14 cellular contexts compared by ENCODE assay signal in the genomic region with DNA sequence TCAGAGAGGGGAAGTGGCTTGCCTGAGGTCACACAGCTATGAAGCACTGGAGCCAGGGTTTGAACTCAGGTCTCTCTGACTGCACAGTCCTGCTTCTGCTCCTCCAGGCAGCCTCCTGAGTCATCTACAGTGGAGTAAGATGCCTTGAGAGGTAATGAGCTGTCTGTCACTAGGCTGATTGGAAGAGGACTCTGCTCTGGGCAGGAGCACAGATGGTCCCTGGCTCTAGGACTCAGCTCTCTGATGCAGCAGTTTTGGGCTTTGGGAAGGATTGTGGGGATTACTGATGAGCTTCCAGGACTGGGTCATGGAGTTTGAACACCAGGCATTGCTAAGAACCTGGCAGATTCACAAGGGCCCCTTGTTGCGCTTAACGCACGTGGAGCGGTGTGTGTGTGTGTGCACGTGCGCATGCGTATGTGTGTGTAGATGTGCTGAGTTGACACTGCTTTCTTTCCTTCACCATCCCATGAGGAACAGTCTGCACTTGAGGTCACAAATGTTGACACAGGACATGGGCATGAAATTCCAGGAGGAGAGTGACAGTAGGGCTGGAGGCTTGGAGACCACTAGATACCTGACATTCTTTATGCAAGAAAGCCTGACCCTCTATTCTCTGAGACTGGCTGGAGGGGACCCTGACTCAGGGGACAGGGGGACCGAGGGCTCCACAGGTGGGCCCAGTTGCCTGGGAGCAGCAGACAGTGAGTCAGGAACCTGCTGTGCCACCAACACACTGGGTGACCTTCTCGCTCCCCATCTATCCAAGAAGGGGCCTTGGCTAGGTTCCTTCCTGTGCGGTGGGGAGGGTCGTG.
DNase-seq lines count a peak whose midpoint lies in the region; ATAC-seq, FAIRE-seq and TF ChIP-seq lines count a peak whose summit lies in the region.
"Had no signal": no experiment of that assay in that cellular context is flagged by ENCODE, and none has a peak within 500 bp of the region (broad histone marks: within the 10 kb centered on the region; RNA-seq: fewer than 3 reads in every experiment).

No MANE protein-coding gene starts in this region.

- no peaks in the 10 kb centered on the region; a peak in 1 of 5 replicates for H3K4me1 ChIP-seq in K562 (replicated peaks in 1 of 2; ENCODE audit: control insufficient read depth in 2 of 2, insufficient read depth in 2 of 2, low read length in 2 of 2)
- no peaks in the 10 kb centered on the region for H3K4me1 ChIP-seq in thyroid gland

- H3K27ac Mint-ChIP-seq in activated T-cell treated with anti-CD3 and anti-CD28 coated beads, Interleukin-2, amount 50 U/mL, for 72 hours, result no peak overlapping the region
- H3K27ac Mint-ChIP-seq: naive thymus-derived CD4-positive, alpha-beta T cell had no signal

- DNase-seq in activated T-cell treated with anti-CD3 and anti-CD28 coated beads, Interleukin-2, amount 50 U/mL, for 72 hours, result no peak
- DNase-seq in activated T-cell treated with anti-CD3 and anti-CD28 coated beads, Interleukin-2, amount 50 U/mL, for 48 hours, result no peak
- DNase-seq in K562 (ENCODE audit: extremely low read depth in 1 of 4, low spot score in 3 of 4) (no peak), myocyte (ENCODE audit: low read depth) (peak; percentile 52), thyroid gland (peak; percentile 43 to 44), epidermal melanocyte (ENCODE audit: insufficient read length, low spot score) (no peak)
- DNase-seq: left cardiac atrium; naive thymus-derived CD4-positive, alpha-beta T cell; NCI-H1092 treated with DMSO at 0.1 percent for 48 hours; right cardiac atrium; SK-N-SH; stimulated activated CD4-positive, alpha-beta T cell treated with anti-CD3 and anti-CD28 coated beads, Interleukin-4, amount 100 ng/mL, for 4 hours had no signal

- 30% methylated on average over 11 of the region's 11 CpGs for WGBS in K562 (ENCODE audit: insufficient coverage, low coverage, missing lambda C conversion rate)
- 57 to 89% methylated on average over 9 to 11 of the region's 11 CpGs for WGBS in thyroid gland, 2 donors

- H3K9me3 ChIP-seq in K562 (replicated peaks; ENCODE audit: control insufficient read depth, insufficient read depth, low read depth, low read length), result no peaks in the 10 kb centered on the region
- H3K9me3 ChIP-seq in thyroid gland, result no peaks in the 10 kb centered on the region
- H3K9me3 ChIP-seq: SK-N-SH had no signal

- H3K4me3 ChIP-seq in K562 (no peak overlapping the region), thyroid gland (replicated peaks in 1 of 3) (no peak overlapping the region)

- intact Hi-C loops in K562 (cut with micrococcal nuclease) (no loop called here), thyroid gland (cut with DNase I) (no loop called here)

- no peaks in the 10 kb centered on the region for H3K36me3 ChIP-seq in K562 (ENCODE audit: control insufficient read depth, insufficient read depth, low read length)
- H3K36me3 ChIP-seq in thyroid gland, result no peaks in the 10 kb centered on the region

- TF ChIP-seq CTCF in K562 (IDR thresholded peaks at IDR 0.05 in 2 of 3, conservative IDR thresholded peaks at IDR 0.05 in 1 of 3; ENCODE audit: insufficient read depth in 2 of 3, low read depth in 1 of 3, low read length in 3 of 3) (no peak), thyroid gland (IDR thresholded peaks at IDR 0.05) (no peak)

- H3K36me3 Mint-ChIP-seq in activated T-cell treated with anti-CD3 and anti-CD28 coated beads, Interleukin-2, amount 50 U/mL, for 72 hours (ENCODE audit: insufficient read depth in 2 of 2), result no peaks in the 10 kb centered on the region
- H3K36me3 Mint-ChIP-seq: naive thymus-derived CD4-positive, alpha-beta T cell had no signal

- H3K27me3 ChIP-seq in K562 (ENCODE audit: control insufficient read depth in 2 of 2, insufficient read depth in 2 of 2, low read length in 2 of 2) (peaks cover 7 to 61% of the 10 kb centered on the region in 2 experiments; a peak in 3 of 5 replicates), thyroid gland (no peaks in the 10 kb centered on the region)

- no peak for TF ChIP-seq POLR2A in K562 (conservative IDR thresholded peaks at IDR 0.05)
- TF ChIP-seq POLR2A in thyroid gland (IDR thresholded peaks at IDR 0.05), result no peak

- peaks cover 0 to 2% of the 10 kb centered on the region in 2 donors for H3K9me3 Mint-ChIP-seq in activated T-cell treated with anti-CD3 and anti-CD28 coated beads, Interleukin-2, amount 50 U/mL, for 72 hours

- no peak overlapping the region for H3K4me3 Mint-ChIP-seq in activated T-cell treated with anti-CD3 and anti-CD28 coated beads, Interleukin-2, amount 50 U/mL, for 72 hours
- H3K4me3 Mint-ChIP-seq: naive thymus-derived CD4-positive, alpha-beta T cell had no signal

- peak; percentile 43 to 45 for ATAC-seq in activated T-cell treated with anti-CD3 and anti-CD28 coated beads, Interleukin-2, amount 50 U/mL, for 72 hours (replicated peaks in 1 of 2)
- ATAC-seq in K562 (no peak), GM19455 (IDR thresholded peaks at IDR 0.05; ENCODE audit: unreplicated experiment) (no peak), GM18511 (IDR thresholded peaks at IDR 0.05; ENCODE audit: unreplicated experiment) (no peak)
- ATAC-seq: naive thymus-derived CD4-positive, alpha-beta T cell had no signal

- H3K9me1 ChIP-seq in K562 (ENCODE audit: control insufficient read depth, insufficient read depth, low read length), result no peaks in the 10 kb centered on the region

- H3K9ac ChIP-seq in K562 (ENCODE audit: insufficient read depth in 1 of 2, low read depth in 2 of 2, low read length in 2 of 2), result no peak overlapping the region
- H3K9ac ChIP-seq: SK-N-SH had no signal

- TF ChIP-seq EP300 in K562 (IDR thresholded peaks at IDR 0.05; ENCODE audit: low read length), result no peak

- no peak overlapping the region for H3K4me2 ChIP-seq in K562 (ENCODE audit: insufficient read depth, low read length)
- H3K4me2 ChIP-seq: SK-N-SH had no signal

- in situ Hi-C loops in K562 (cut with MboI), result no loop called here

- H2AFZ ChIP-seq in K562 (ENCODE audit: low read depth, low read length), result no peak overlapping the region

- FAIRE-seq in K562 (lab: Jason Lieb, UNC), result no peak

- peaks cover 17% of the 10 kb centered on the region for H3K27me3 Mint-ChIP-seq in activated T-cell treated with anti-CD3 and anti-CD28 coated beads, Interleukin-2, amount 50 U/mL, for 72 hours (ENCODE audit: low read depth)

- peaks cover 26% of the 10 kb centered on the region for H3K4me1 Mint-ChIP-seq in activated T-cell treated with anti-CD3 and anti-CD28 coated beads, Interleukin-2, amount 50 U/mL, for 72 hours (ENCODE audit: low read depth)

- no peaks in the 10 kb centered on the region for H4K20me1 ChIP-seq in K562 (replicated peaks; ENCODE audit: control insufficient read depth, insufficient read depth, low read length)

- H3K27ac ChIP-seq in K562 (ENCODE audit: extremely low read depth, low read depth, low read length) (no peak overlapping the region), thyroid gland (no peak overlapping the region)

- POLR2A ChIA-PET in K562 (lab: Yijun Ruan, JAX), result interaction anchor here (0.6 to 1.1 kb wide), 3 partner anchors 23 to 179 kb away, joined by 3 to 4 read pairs (median 3); no protein-coding TSS in a partner anchor

- H3K79me2 ChIP-seq in K562 (ENCODE audit: control insufficient read depth, insufficient read depth, low read length), result no peaks in the 10 kb centered on the region

- CTCF ChIA-PET in K562 (lab: Yijun Ruan, JAX; ENCODE audit: low intra/inter-chr PET ratio), result no interaction called here

- no peak for TF ChIP-seq RAD21 in K562 (CRISPR knock-in tag; conservative IDR thresholded peaks at IDR 0.05 in 1 of 2, IDR thresholded peaks at IDR 0.05 in 1 of 2)

- BruUV-seq in K562 (replicated peaks; lab: Mats Ljungman, UMichigan), result no TSS peak

TF ChIP-seq in K562, 482 proteins besides CTCF, POLR2A, EP300 and RAD21 (continues in another document):
- no peak for TF ChIP-seq PYGO2 (tag; IDR thresholded peaks at IDR 0.05)
- no peak for TF ChIP-seq ZFP1 (CRISPR knock-in tag; IDR thresholded peaks at IDR 0.05)

Comparison
In these comparisons a context has a peak if more than half of its experiments do, and no peak if none do; other contexts are left out.
1. ATAC-seq: peak in activated T-cell treated with anti-CD3 and anti-CD28 coated beads, Interleukin-2, amount 50 U/mL, for 72 hours (2 of 2); none in K562 (single experiment), GM19455 (single experiment) and GM18511 (single experiment).
2. DNase-seq: peak in myocyte (single experiment) and thyroid gland (2 of 2); none in activated T-cell treated with anti-CD3 and anti-CD28 coated beads, Interleukin-2, amount 50 U/mL, for 72 hours (0 of 2), activated T-cell treated with anti-CD3 and anti-CD28 coated beads, Interleukin-2, amount 50 U/mL, for 48 hours (0 of 2), K562 (0 of 4) and epidermal melanocyte (single experiment).